21 cellular contexts compared by ENCODE assay signal in the genomic region with DNA sequence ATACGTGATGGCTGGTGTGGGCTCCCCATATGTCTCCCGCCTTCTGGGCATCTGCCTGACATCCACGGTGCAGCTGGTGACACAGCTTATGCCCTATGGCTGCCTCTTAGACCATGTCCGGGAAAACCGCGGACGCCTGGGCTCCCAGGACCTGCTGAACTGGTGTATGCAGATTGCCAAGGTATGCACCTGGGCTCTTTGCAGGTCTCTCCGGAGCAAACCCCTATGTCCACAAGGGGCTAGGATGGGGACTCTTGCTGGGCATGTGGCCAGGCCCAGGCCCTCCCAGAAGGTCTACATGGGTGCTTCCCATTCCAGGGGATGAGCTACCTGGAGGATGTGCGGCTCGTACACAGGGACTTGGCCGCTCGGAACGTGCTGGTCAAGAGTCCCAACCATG. TPM values are rescaled to one million over a fixed set of nuclear protein-coding genes. Genes with fewer than 3 reads are reported as not detected.
DNase-seq lines count a peak whose midpoint lies in the region; ATAC-seq, FAIRE-seq and TF ChIP-seq lines count a peak whose summit lies in the region.
"Had no signal": no experiment of that assay in that cellular context is flagged by ENCODE, and none has a peak within 500 bp of the region (broad histone marks: within the 10 kb centered on the region; RNA-seq: fewer than 3 reads in every experiment).

No MANE protein-coding gene starts in this region.

- H2AK5ac ChIP-seq in H1 (ENCODE audit: low read depth, low read length) = no peak overlapping the region

- H3K9me3 ChIP-seq in heart right ventricle = no peaks in the 10 kb centered on the region
- H3K9me3 ChIP-seq in T-helper 17 cell (ENCODE audit: control insufficient read depth, low read length, poor library complexity, severe bottlenecking) = no peaks in the 10 kb centered on the region
- H3K9me3 ChIP-seq in H1 (ENCODE audit: insufficient read depth in 2 of 2, low read depth in 1 of 2, low read length in 1 of 2) = no peaks in the 10 kb centered on the region
- H3K9me3 ChIP-seq: BLaER1 had no signal

- no peak overlapping the region for H2BK20ac ChIP-seq in H1 (ENCODE audit: low read length)

- no peak overlapping the region for H2AFZ ChIP-seq in H1 (ENCODE audit: low read length)
- H2AFZ ChIP-seq: GM23248 had no signal

- H4K8ac ChIP-seq in H1 (ENCODE audit: extremely low read depth, insufficient read depth, low read length) = peak overlapping the region; percentile 76; the same call in 1 of the 2 replicates

- H3K27ac ChIP-seq in heart right ventricle (no peak overlapping the region), H1 (ENCODE audit: low read depth, low read length) (no peak overlapping the region)
- H3K27ac ChIP-seq: BLaER1, GM23248, HL-60 had no signal

- peaks cover 1 to 10% (median 5%) of the 10 kb centered on the region in 9 donors for H3K4me1 ChIP-seq in heart right ventricle
- H3K4me1 ChIP-seq in H1 (replicated peaks in 1 of 4; ENCODE audit: control insufficient read depth in 3 of 4, insufficient read depth in 4 of 4, low read length in 3 of 4) = peaks cover 0 to 11% (median 4%) of the 10 kb centered on the region in 4 experiments; a peak in 6 of 7 replicates

- H4K5ac ChIP-seq in H1 (ENCODE audit: insufficient read length, low read depth, low read length) = no peak overlapping the region

- DNase-seq in Right ventricle myocardium superior (peak; percentile 37), heart right ventricle (no peak), T-helper 17 cell (no peak), H1 (ENCODE audit: low read depth in 1 of 2, low spot score in 2 of 2) (no peak), GM19240 (ENCODE audit: insufficient read length, low spot score) (no peak)
- DNase-seq in activated T-cell treated with anti-CD3 and anti-CD28 coated beads, Interleukin-2, amount 50 U/mL, for 24 hours = no peak
- DNase-seq: CD4-positive, alpha-beta memory T cell; DMS79 treated with DMSO at 0.1 percent for 48 hours; GF-D8; GM23248; HCEC 1CT; IMR-90; KBM-7 had no signal

- H3K4me1 Mint-ChIP-seq in T-helper 17 cell = peaks cover 16% of the 10 kb centered on the region
- peaks cover 13% of the 10 kb centered on the region for H3K4me1 Mint-ChIP-seq in activated T-cell treated with anti-CD3 and anti-CD28 coated beads, Interleukin-2, amount 50 U/mL, for 24 hours (ENCODE audit: low read depth)

- no peaks in the 10 kb centered on the region for H3K27me3 Mint-ChIP-seq in T-helper 17 cell
- no peaks in the 10 kb centered on the region for H3K27me3 Mint-ChIP-seq in activated T-cell treated with anti-CD3 and anti-CD28 coated beads, Interleukin-2, amount 50 U/mL, for 24 hours
- H3K27me3 Mint-ChIP-seq: CD4-positive, alpha-beta memory T cell had no signal

- H3K36me3 ChIP-seq in heart right ventricle (peaks cover 0 to 85% (median 20%) of the 10 kb centered on the region in 9 donors), H1 (ENCODE audit: control insufficient read depth in 2 of 4, insufficient read depth in 4 of 4, low read length in 3 of 4) (peaks cover 21 to 70% (median 46%) of the 10 kb centered on the region in 4 experiments)

- H4K91ac ChIP-seq in H1 (replicated peaks; ENCODE audit: insufficient read length, low read length) = no peak overlapping the region

- H3K27ac Mint-ChIP-seq in T-helper 17 cell = no peak overlapping the region
- H3K27ac Mint-ChIP-seq in activated T-cell treated with anti-CD3 and anti-CD28 coated beads, Interleukin-2, amount 50 U/mL, for 24 hours = no peak overlapping the region
- H3K27ac Mint-ChIP-seq: CD14-positive monocyte; CD4-positive, alpha-beta memory T cell had no signal

- no peaks in the 10 kb centered on the region for H3K36me3 Mint-ChIP-seq in T-helper 17 cell (ENCODE audit: low read depth)
- H3K36me3 Mint-ChIP-seq in activated T-cell treated with anti-CD3 and anti-CD28 coated beads, Interleukin-2, amount 50 U/mL, for 24 hours (ENCODE audit: low read depth) = peaks cover 38% of the 10 kb centered on the region

- intact Hi-C loops in Right ventricle myocardium superior (cut with DNase I) = no loop called here
- intact Hi-C loops in heart right ventricle (cut with DNase I) = loop anchor here in 1 of 10 donors (5.0 kb wide), 1 partner anchor 32 kb away; no protein-coding TSS in a partner anchor

- no peak overlapping the region for H3K18ac ChIP-seq in H1 (ENCODE audit: extremely low read depth, low read length)

- H3K79me2 ChIP-seq in H1 (ENCODE audit: control insufficient read depth in 1 of 2, insufficient read depth in 2 of 2, low read length in 2 of 2) = no peaks in the 10 kb centered on the region

- no peak for TF ChIP-seq CTCF in heart right ventricle (IDR thresholded peaks at IDR 0.05)
- no peak for TF ChIP-seq CTCF in H1 (IDR thresholded peaks at IDR 0.05; ENCODE audit: control extremely low read depth in 1 of 3, insufficient read depth in 1 of 3, low read depth in 1 of 3, low read length in 3 of 3)

- no peak overlapping the region for H3K9ac ChIP-seq in H1 (replicated peaks in 1 of 4; ENCODE audit: extremely low read depth in 1 of 4, low read depth in 3 of 4, low read length in 3 of 4)
- H3K9ac ChIP-seq: BLaER1, GM23248 had no signal

- peaks cover under 1% of the 10 kb centered on the region; the same call in 1 of the 2 replicates for H3K23me2 ChIP-seq in H1 (ENCODE audit: low read depth, low read length)

- no peak for FAIRE-seq in H1 (lab: Jason Lieb, UNC)
- FAIRE-seq: H54 had no signal

- H3K4me2 ChIP-seq in H1 (ENCODE audit: insufficient read depth in 1 of 2, low read depth in 2 of 2, low read length in 2 of 2) = no peak overlapping the region
- H3K4me2 ChIP-seq: BLaER1 had no signal

- H3K23ac ChIP-seq in H1 (ENCODE audit: insufficient read length) = no peak overlapping the region

- 94 to 96% methylated on average over 13 of the region's 13 CpGs for WGBS in heart right ventricle, 2 donors
- WGBS in H1 (ENCODE audit: extremely low coverage in 1 of 2, insufficient coverage in 1 of 2, insufficient read length in 1 of 2, insufficient replicate concordance in 2 of 2, low coverage in 1 of 2, low lambda C conversion rate in 2 of 2, missing lambda C conversion rate in 1 of 2), 2 experiments = 99% methylated on average over 13 of the region's 13 CpGs; no CpG with 5 or more reads in 1 of the 2 experiments

- no peaks in the 10 kb centered on the region for H3K9me3 Mint-ChIP-seq in activated T-cell treated with anti-CD3 and anti-CD28 coated beads, Interleukin-2, amount 50 U/mL, for 24 hours
- H3K9me3 Mint-ChIP-seq: CD4-positive, alpha-beta memory T cell had no signal

- no peak overlapping the region for H2BK15ac ChIP-seq in H1 (ENCODE audit: low read length)

- no peak overlapping the region for H3K4me3 ChIP-seq in heart right ventricle
- H3K4me3 ChIP-seq in H1 (ENCODE audit: extremely low read depth in 1 of 4, insufficient read depth in 2 of 4, low read depth in 3 of 4, low read length in 4 of 4) = no peak overlapping the region
- H3K4me3 ChIP-seq: BLaER1, GM23248 had no signal

- no peak overlapping the region for H2BK12ac ChIP-seq in H1 (ENCODE audit: low read depth, low read length)

- no peak overlapping the region for H3K56ac ChIP-seq in H1 (replicated peaks; ENCODE audit: insufficient read length, low read depth, low read length)

- H3K79me1 ChIP-seq in H1 (ENCODE audit: low read depth, low read length) = peaks cover 2% of the 10 kb centered on the region

- peak overlapping the region; percentile 35; the same call in 1 of the 2 replicates for H2BK5ac ChIP-seq in H1 (ENCODE audit: low read depth, low read length)

- peak overlapping the region; percentile 12 for H3K4me3 Mint-ChIP-seq in T-helper 17 cell
- H3K4me3 Mint-ChIP-seq in activated T-cell treated with anti-CD3 and anti-CD28 coated beads, Interleukin-2, amount 50 U/mL, for 24 hours = no peak overlapping the region
- H3K4me3 Mint-ChIP-seq: CD14-positive monocyte; CD4-positive, alpha-beta memory T cell had no signal

- POLR2A ChIA-PET in H1 (lab: Charles Lee; ENCODE audit: partially characterized antibody) = interaction anchor here (1.0 to 1.6 kb wide), 6 partner anchors 8 to 53 kb away, joined by 3 to 5 read pairs (median 4); no protein-coding TSS in a partner anchor

- no peak for TF ChIP-seq RAD21 in H1 (IDR thresholded peaks at IDR 0.05 in 1 of 2, conservative IDR thresholded peaks at IDR 0.05 in 1 of 2; ENCODE audit: low read depth in 2 of 2, low read length in 2 of 2)

- H2BK120ac ChIP-seq in H1 (replicated peaks; ENCODE audit: low read depth, low read length) = no peak overlapping the region

- ATAC-seq in Right ventricle myocardium superior (ENCODE audit: poor library complexity) (no peak), heart right ventricle (no peak), T-helper 17 cell (no peak), HG03280 (IDR thresholded peaks at IDR 0.05; ENCODE audit: unreplicated experiment) (no peak)

- H4K20me1 ChIP-seq in H1 (replicated peaks in 1 of 2; ENCODE audit: control insufficient read depth in 1 of 2, insufficient read depth in 2 of 2, low read length in 2 of 2) = peaks cover 8 to 22% of the 10 kb centered on the region in 2 experiments
- H4K20me1 ChIP-seq: BLaER1 had no signal

- no peak overlapping the region for H3K14ac ChIP-seq in H1 (ENCODE audit: insufficient read length)

- no peak overlapping the region for H3K4ac ChIP-seq in H1 (replicated peaks; ENCODE audit: insufficient read length, low read depth, low read length)

- no peak for TF ChIP-seq POLR2A in H1 (IDR thresholded peaks at IDR 0.05; ENCODE audit: control extremely low read depth in 1 of 2, low read depth in 2 of 2, low read length in 2 of 2)

- no peak for TF ChIP-seq EP300 in H1 (IDR thresholded peaks at IDR 0.05; ENCODE audit: borderline replicate concordance in 1 of 2, low read depth in 2 of 2, low read length in 2 of 2)

- H3K27me3 ChIP-seq in heart right ventricle (no peaks in the 10 kb centered on the region), H1 (replicated peaks in 1 of 4; ENCODE audit: control insufficient read depth in 3 of 4, extremely low read depth in 1 of 4, insufficient read depth in 3 of 4, low read length in 3 of 4) (no peaks in the 10 kb centered on the region)
- H3K27me3 ChIP-seq: BLaER1 had no signal

- CTCF ChIA-PET in H1 (lab: Charles Lee; ENCODE audit: partially characterized antibody) = interaction anchor here (0.9 to 2.0 kb wide), 2 partner anchors 25 to 70 kb away, joined by 3 to 4 read pairs; partner anchors contain the start of gene ERBB2

RNA-seq across cellular contexts. Expression of gene MIEN1, which starts 5.6 kb away (rescaled TPM):
- total RNA-seq in Right ventricle myocardium superior = 50.4 TPM
- total RNA-seq in heart right ventricle = 10 to 100 TPM; 27.7 to 68.4 (median 39.1) TPM
- polyA plus RNA-seq in heart right ventricle = 100 to 1,000 TPM; 104 to 190 TPM
- total RNA-seq in T-helper 17 cell = 10 to 100 TPM; 36.9 to 41.8 TPM
- 29.6 and 30.0 TPM in 2 replicates for total RNA-seq in H1 (2021; fragmentation: NEBNext Ultra II Directional; extraction: Animal tissue kit (Norgen Biotek cat#: 25700))
- 54.9 and 57.9 TPM in 2 replicates for polyA plus RNA-seq in H1 (2011; rRNA removed)
- polyA plus RNA-seq in H1 (2011; cell fraction: cytosol; rRNA removed) = 54.6 TPM
- polyA plus RNA-seq in H1 (2011; cell fraction: nucleus; rRNA removed) = 42.7 TPM
- 37.9 to 58.0 TPM (median 50.9 TPM) in 4 replicates for polyA plus RNA-seq in H1 (2012, experiment 1 of 2)
- polyA plus RNA-seq in H1 (2012, experiment 2 of 2) = 59.0 TPM
- polyA plus RNA-seq in H1 (2013, experiment 1 of 2) = 49.1 TPM
- 49.1 TPM for polyA plus RNA-seq in H1 (2013, experiment 2 of 2)
- polyA minus RNA-seq in H1 (2011; rRNA and poly(A)+ RNA removed) = 20.0 and 21.9 TPM in 2 replicates
- polyA minus RNA-seq in H1 (2011; cell fraction: cytosol; rRNA and poly(A)+ RNA removed) = 19.7 TPM
- 24.2 TPM for polyA minus RNA-seq in H1 (2011; cell fraction: nucleus; rRNA and poly(A)+ RNA removed)

RNA-seq across cellular contexts. Expression of gene GRB7, which starts 13.0 kb away (rescaled TPM):
- total RNA-seq in Right ventricle myocardium superior = 2.2 TPM
- total RNA-seq in heart right ventricle = 1 to 10 TPM in 5 of 10 donors, under 1 TPM in 5; 0.44 to 4.7 (median 1.0) TPM
- polyA plus RNA-seq in heart right ventricle = 1 to 10 TPM; 1.1 to 2.9 TPM
- not detected for total RNA-seq in T-helper 17 cell
- total RNA-seq in H1 (2021; fragmentation: NEBNext Ultra II Directional; extraction: Animal tissue kit (Norgen Biotek cat#: 25700)) = 30.9 and 32.2 TPM in 2 replicates
- polyA plus RNA-seq in H1 (2011; rRNA removed) = 41.5 and 61.7 TPM in 2 replicates
- polyA plus RNA-seq in H1 (2011; cell fraction: cytosol; rRNA removed) = 33.0 TPM
- 110 TPM for polyA plus RNA-seq in H1 (2011; cell fraction: nucleus; rRNA removed)
- polyA plus RNA-seq in H1 (2012, experiment 1 of 2) = 31.1 to 38.6 TPM (median 35.7 TPM) in 4 replicates
- polyA plus RNA-seq in H1 (2012, experiment 2 of 2) = 33.5 TPM
- 26.5 TPM for polyA plus RNA-seq in H1 (2013, experiment 1 of 2)
- polyA plus RNA-seq in H1 (2013, experiment 2 of 2) = 24.6 TPM
- 25.6 and 31.4 TPM in 2 replicates for polyA minus RNA-seq in H1 (2011; rRNA and poly(A)+ RNA removed)
- 25.5 TPM for polyA minus RNA-seq in H1 (2011; cell fraction: cytosol; rRNA and poly(A)+ RNA removed)
- 36.4 TPM for polyA minus RNA-seq in H1 (2011; cell fraction: nucleus; rRNA and poly(A)+ RNA removed)
- total RNA-seq: CD4-positive, alpha-beta memory T cell; GM23248; HT1080 had no signal
- polyA plus RNA-seq: CD14-positive monocyte; CD4-positive, alpha-beta memory T cell; GM23248 had no signal

RNA-seq across cellular contexts. Expression of gene ERBB2, which starts 24.9 kb away (rescaled TPM):
- 64.2 TPM for total RNA-seq in Right ventricle myocardium superior
- 10 to 100 TPM; 53.9 to 89.1 (median 68.1) TPM for total RNA-seq in heart right ventricle
- polyA plus RNA-seq in heart right ventricle = 10 to 100 TPM; 40.3 to 41.2 TPM
- 1 to 10 TPM; 1.3 to 3.5 TPM for total RNA-seq in T-helper 17 cell
- total RNA-seq in H1 (2021; fragmentation: NEBNext Ultra II Directional; extraction: Animal tissue kit (Norgen Biotek cat#: 25700)) = 394 and 403 TPM in 2 replicates
- 183 and 278 TPM in 2 replicates for polyA plus RNA-seq in H1 (2011; rRNA removed)
- polyA plus RNA-seq in H1 (2011; cell fraction: cytosol; rRNA removed) = 174 TPM
- 329 TPM for polyA plus RNA-seq in H1 (2011; cell fraction: nucleus; rRNA removed)
- 181 to 248 TPM (median 223 TPM) in 4 replicates for polyA plus RNA-seq in H1 (2012, experiment 1 of 2)
- polyA plus RNA-seq in H1 (2012, experiment 2 of 2) = 260 TPM
- polyA plus RNA-seq in H1 (2013, experiment 1 of 2) = 199 TPM
- 211 TPM for polyA plus RNA-seq in H1 (2013, experiment 2 of 2)
- polyA minus RNA-seq in H1 (2011; rRNA and poly(A)+ RNA removed) = 255 and 261 TPM in 2 replicates
- polyA minus RNA-seq in H1 (2011; cell fraction: cytosol; rRNA and poly(A)+ RNA removed) = 264 TPM
- polyA minus RNA-seq in H1 (2011; cell fraction: nucleus; rRNA and poly(A)+ RNA removed) = 204 TPM

RNA-seq across cellular contexts. Expression of gene PGAP3, which starts 36.9 kb away (rescaled TPM):
- total RNA-seq in Right ventricle myocardium superior (10.0 TPM), heart right ventricle (10 to 100 TPM in 9 of 10 donors, 1 to 10 TPM in 1; 9.2 to 18.2 (median 13.8) TPM), T-helper 17 cell (10 to 100 TPM; 28.8 to 31.3 TPM)
- polyA plus RNA-seq in heart right ventricle (10 to 100 TPM; 12.5 to 16.8 TPM), H1 (2011; rRNA removed) (30.7 and 32.2 TPM in 2 replicates)
- 18.5 and 21.0 TPM in 2 replicates for total RNA-seq in H1 (2021; fragmentation: NEBNext Ultra II Directional; extraction: Animal tissue kit (Norgen Biotek cat#: 25700))
- polyA plus RNA-seq in H1 (2011; cell fraction: cytosol; rRNA removed) = 26.7 TPM
- 97.3 TPM for polyA plus RNA-seq in H1 (2011; cell fraction: nucleus; rRNA removed)
- polyA plus RNA-seq in H1 (2012, experiment 1 of 2) = 16.4 to 26.1 TPM (median 23.6 TPM) in 4 replicates
- 17.3 TPM for polyA plus RNA-seq in H1 (2012, experiment 2 of 2)
- polyA plus RNA-seq in H1 (2013, experiment 1 of 2) = 16.2 TPM
- 14.6 TPM for polyA plus RNA-seq in H1 (2013, experiment 2 of 2)
- 28.0 and 33.0 TPM in 2 replicates for polyA minus RNA-seq in H1 (2011; rRNA and poly(A)+ RNA removed)
- 11.7 TPM for polyA minus RNA-seq in H1 (2011; cell fraction: cytosol; rRNA and poly(A)+ RNA removed)
- polyA minus RNA-seq in H1 (2011; cell fraction: nucleus; rRNA and poly(A)+ RNA removed) = 13.7 TPM

RNA-seq across cellular contexts. Expression of gene PNMT, which starts 56.5 kb away (rescaled TPM):
- total RNA-seq in Right ventricle myocardium superior (7.1 TPM), heart right ventricle (10 to 100 TPM in 1 of 10 donors, 1 to 10 TPM in 9; 2.7 to 12.8 (median 3.9) TPM), T-helper 17 cell (not detected)
- polyA plus RNA-seq in heart right ventricle (10 to 100 TPM; 16.8 to 30.0 TPM), H1 (2011; rRNA removed) (10.5 and 10.9 TPM in 2 replicates)
- 4.4 and 5.6 TPM in 2 replicates for total RNA-seq in H1 (2021; fragmentation: NEBNext Ultra II Directional; extraction: Animal tissue kit (Norgen Biotek cat#: 25700))
- 8.1 TPM for polyA plus RNA-seq in H1 (2011; cell fraction: cytosol; rRNA removed)
- 10.0 TPM for polyA plus RNA-seq in H1 (2011; cell fraction: nucleus; rRNA removed)
- polyA plus RNA-seq in H1 (2012, experiment 1 of 2) = 4.3 to 8.6 TPM (median 7.6 TPM) in 4 replicates
- polyA plus RNA-seq in H1 (2012, experiment 2 of 2) = 5.6 TPM
- polyA plus RNA-seq in H1 (2013, experiment 1 of 2) = 3.4 TPM
- 3.4 TPM for polyA plus RNA-seq in H1 (2013, experiment 2 of 2)
- polyA minus RNA-seq in H1 (2011; rRNA and poly(A)+ RNA removed) = 0.95 and 1.4 TPM in 2 replicates
- 4.9 TPM for polyA minus RNA-seq in H1 (2011; cell fraction: cytosol; rRNA and poly(A)+ RNA removed)
- polyA minus RNA-seq in H1 (2011; cell fraction: nucleus; rRNA and poly(A)+ RNA removed) = 1.7 TPM
- total RNA-seq: A673, GM23248, HT1080, IMR-90 had no signal
- polyA plus RNA-seq: AG04450; CD14-positive monocyte; CD4-positive, alpha-beta memory T cell; GM23248; IMR-90 had no signal

Comparison
In these comparisons a context has a peak if more than half of its experiments do, and no peak if none do; other contexts are left out.
1. RNA of gene ERBB2, which starts 24.9 kb away (total RNA-seq): 394 to 403 TPM in H1, 53.9 to 89.1 TPM in heart right ventricle and 64.2 TPM in Right ventricle myocardium superior (single experiment); 1.3 to 3.5 TPM in T-helper 17 cell; every median in the first group is over 10 times any median in the second.